1 cellular context compared by ENCODE assay signal in the genomic region with DNA sequence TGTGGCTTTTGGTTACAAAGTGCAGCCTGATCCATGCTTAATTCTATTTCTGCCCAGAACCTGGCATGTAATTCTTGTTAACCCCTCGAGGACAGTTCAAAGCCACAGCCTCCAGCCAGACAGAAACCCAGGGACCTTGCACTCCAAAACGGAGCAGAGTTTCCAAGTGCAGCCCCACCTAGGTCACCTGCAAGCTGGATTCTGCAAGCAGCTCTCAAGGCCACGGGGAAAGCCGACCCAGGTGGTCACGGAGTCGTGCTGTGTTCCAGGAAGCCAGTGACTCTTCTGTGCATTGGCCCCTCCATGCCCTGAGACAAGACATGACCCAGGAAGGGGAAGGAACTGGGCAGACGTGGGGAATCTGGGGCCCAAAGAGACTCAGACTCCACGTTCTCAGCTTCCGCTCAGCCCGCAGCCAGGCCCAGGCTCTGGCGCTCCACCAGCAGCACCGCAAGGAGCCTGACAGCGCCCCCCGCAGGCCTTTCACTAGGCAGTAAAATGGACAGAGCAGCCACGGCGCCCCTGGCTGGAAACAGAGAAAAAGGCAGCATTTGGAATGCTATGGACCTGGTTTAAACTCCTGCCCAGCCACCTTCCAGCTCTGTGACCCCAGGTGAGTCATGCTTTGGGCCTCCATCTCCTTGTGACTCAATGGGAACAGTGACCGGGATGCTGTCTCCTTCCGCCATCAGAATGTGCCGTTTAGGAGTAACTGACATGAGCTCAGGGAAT.
TF ChIP-seq lines count a peak whose summit lies in the region.

No MANE protein-coding gene starts in this region.

TF ChIP-seq in GM23338, 12 proteins besides CTCF, POLR2A, EP300 and RAD21 (continued from another document):
- TF ChIP-seq REST (IDR thresholded peaks at IDR 0.05; ENCODE audit: unreplicated experiment) (no peak), ZNF114 (CRISPR knock-in tag; IDR thresholded peaks at IDR 0.05) (no peak), CREB1 (CRISPR knock-in tag; IDR thresholded peaks at IDR 0.05; ENCODE audit: low read depth) (no peak)
- TF ChIP-seq, protein P1, sequence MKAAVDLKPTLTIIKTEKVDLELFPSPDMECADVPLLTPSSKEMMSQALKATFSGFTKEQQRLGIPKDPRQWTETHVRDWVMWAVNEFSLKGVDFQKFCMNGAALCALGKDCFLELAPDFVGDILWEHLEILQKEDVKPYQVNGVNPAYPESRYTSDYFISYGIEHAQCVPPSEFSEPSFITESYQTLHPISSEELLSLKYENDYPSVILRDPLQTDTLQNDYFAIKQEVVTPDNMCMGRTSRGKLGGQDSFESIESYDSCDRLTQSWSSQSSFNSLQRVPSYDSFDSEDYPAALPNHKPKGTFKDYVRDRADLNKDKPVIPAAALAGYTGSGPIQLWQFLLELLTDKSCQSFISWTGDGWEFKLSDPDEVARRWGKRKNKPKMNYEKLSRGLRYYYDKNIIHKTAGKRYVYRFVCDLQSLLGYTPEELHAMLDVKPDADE (IDR thresholded peaks at IDR 0.05) = no peak
